ENCODE assay signal across 2 cellular contexts in the genomic region with DNA sequence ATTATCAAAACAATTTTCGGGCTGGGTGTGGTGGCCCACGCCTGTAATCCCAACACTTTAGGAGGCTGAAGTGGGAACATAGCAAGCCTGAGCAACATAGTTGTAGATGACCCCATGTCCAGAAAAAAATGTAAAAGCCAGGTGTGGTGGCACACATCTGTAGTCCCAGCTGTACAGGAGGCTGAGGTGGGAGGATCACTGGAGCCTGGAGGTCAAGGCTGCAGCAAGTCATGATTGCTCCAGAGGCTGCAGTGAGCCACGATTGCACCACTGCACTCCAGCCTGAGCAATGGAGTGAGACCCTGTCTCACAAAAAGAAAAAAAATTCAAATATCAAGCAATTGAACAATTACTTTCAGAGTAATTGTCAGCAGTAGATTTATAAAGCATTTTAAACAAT.
TF ChIP-seq lines count a peak whose summit lies in the region.

No MANE protein-coding gene starts in this region.

TF ChIP-seq in GM12878, 131 proteins besides CTCF, POLR2A, EP300 and RAD21:
- no peak for TF ChIP-seq CHD2 (IDR thresholded peaks at IDR 0.05; ENCODE audit: borderline replicate concordance, low read depth, low read length)
- TF ChIP-seq BCL3 (IDR thresholded peaks at IDR 0.05; ENCODE audit: borderline replicate concordance, insufficient read depth, low read depth, low read length, poor library complexity, severe bottlenecking), result peak; percentile 33

TF ChIP-seq in H1, 55 proteins besides CTCF, POLR2A, EP300 and RAD21:
- no peak for TF ChIP-seq SRF (IDR thresholded peaks at IDR 0.05; ENCODE audit: low read depth, low read length)
TF ChIP-seq in H1: peak in this region for 0.
